Comparison of ENCODE assay signal across 9 cellular contexts in genomic region chr12:14769837-14770494, GRCh38. TPM values are rescaled to one million over a fixed set of nuclear protein-coding genes. Genes with fewer than 3 reads are reported as not detected.
A peak's percentile ranks its signal among the peaks of the same experiment; 100 is the strongest.
DNase-seq lines count a peak whose midpoint lies in the region; ATAC-seq, FAIRE-seq and TF ChIP-seq lines count a peak whose summit lies in the region.
"Had no signal": no experiment of that assay in that cellular context is flagged by ENCODE, and none has a peak within 500 bp of the region (broad histone marks: within the 10 kb centered on the region; RNA-seq: fewer than 3 reads in every experiment).

No MANE protein-coding gene starts in this region.

- peak overlapping the region; percentile 85 for H3K4me3 ChIP-seq in coronary artery
- H3K4me3 ChIP-seq in HepG2 (replicated peaks in 1 of 3; ENCODE audit: insufficient read depth in 1 of 3, low read depth in 2 of 3, low read length in 3 of 3), result peak overlapping the region; percentile 70 to 92 (median 79)

- intact Hi-C loops in HepG2 (cut with micrococcal nuclease; ENCODE audit: unreplicated experiment), result loop anchor here (2.0 to 10.0 kb wide), 2 partner anchors 73 to 1115 kb away; partner anchors contain the start of genes ART4 and STRAP

- CTCF ChIA-PET in HepG2 (lab: Yijun Ruan, JAX; ENCODE audit: low intra/inter-chr PET ratio, low total read pairs), result interaction anchor here (1.0 to 2.4 kb wide), 2 partner anchors 13 to 226 kb away, joined by 3 to 7 read pairs; no protein-coding TSS in a partner anchor

- H4K20me1 ChIP-seq in HepG2 (ENCODE audit: insufficient read depth, low read length), result peaks cover 3% of the 10 kb centered on the region; the same call in 1 of the 2 replicates

- BruUV-seq in HepG2 (replicated peaks; lab: Mats Ljungman, UMichigan), result no TSS peak

- peak overlapping the region; percentile 86 for H3K9ac ChIP-seq in HepG2 (ENCODE audit: insufficient read depth, low read depth, low read length)

- peak overlapping the region; percentile 83 for H3K4me2 ChIP-seq in HepG2 (ENCODE audit: low read depth, low read length)

- TF ChIP-seq RAD21 in HepG2 (CRISPR knock-in tag; IDR thresholded peaks at IDR 0.05), result peak; percentile 60

- TF ChIP-seq CTCF in AG09319 (IDR thresholded peaks at IDR 0.05; ENCODE audit: low read depth, low read length), result peak; percentile 73
- peak; percentile 80 for TF ChIP-seq CTCF in coronary artery (IDR thresholded peaks at IDR 0.05)
- TF ChIP-seq CTCF in HepG2 (CRISPR knock-in tag; IDR thresholded peaks at IDR 0.05), result peak; percentile 87

- peaks cover 29% of the 10 kb centered on the region for H3K4me1 ChIP-seq in HepG2 (ENCODE audit: insufficient read depth, low read length)

- TF ChIP-seq EP300 in HepG2 (IDR thresholded peaks at IDR 0.05; ENCODE audit: low read depth in 2 of 2, low read length in 2 of 2), result no peak
- no peak for TF ChIP-seq EP300 in HepG2 (CRISPR knock-in tag; IDR thresholded peaks at IDR 0.05; ENCODE audit: borderline replicate concordance)

- TF ChIP-seq POLR2A in HepG2 (IDR thresholded peaks at IDR 0.05; ENCODE audit: insufficient read depth in 1 of 2, low read depth in 2 of 2, low read length in 2 of 2), result peak; percentile 77 to 78

- no peaks in the 10 kb centered on the region for H3K36me3 ChIP-seq in HepG2 (replicated peaks in 1 of 2; ENCODE audit: control insufficient read depth in 1 of 2, insufficient read depth in 2 of 2, low read length in 2 of 2)

- FAIRE-seq in HepG2 (lab: Jason Lieb, UNC), result peak; percentile 39

- DNase-seq in AG09319 (ENCODE audit: extremely low read depth, low read depth), result no peak
- peak; percentile 69 for DNase-seq in NCI-H2227 (lab: John Stamatoyannopoulos, UW; ENCODE audit: unreplicated experiment)
- peak; percentile 80 to 84 for DNase-seq in activated CD4-positive, alpha-beta T cell treated with anti-CD3 and anti-CD28 coated beads for 4 hours
- peak; percentile 90 for DNase-seq in coronary artery (ENCODE audit: low spot score)
- peak; percentile 83 for DNase-seq in HepG2 (ENCODE audit: low spot score)
- DNase-seq in stimulated activated CD4-positive, alpha-beta T cell treated with anti-CD3 and anti-CD28 coated beads, Interleukin-4, amount 100 ng/mL, for 1 hour, result peak; percentile 89

- H3K27me3 ChIP-seq in HepG2 (ENCODE audit: control insufficient read depth in 1 of 2, insufficient read depth in 2 of 2, low read length in 2 of 2), result no peaks in the 10 kb centered on the region; a peak in 1 of 5 replicates

- peaks cover 31% of the 10 kb centered on the region for H3K79me2 ChIP-seq in HepG2 (ENCODE audit: insufficient read depth, low read length)

- POLR2A ChIA-PET in HepG2 (lab: Yijun Ruan, JAX), result interaction anchor here (0.9 to 3.1 kb wide), 11 partner anchors 11 to 1141 kb away, joined by 3 to 71 read pairs (median 6); partner anchors contain the start of genes ART4, C12orf60, DERA and WBP11

- peak; percentile 37 for ATAC-seq in GM18868 (IDR thresholded peaks at IDR 0.05; ENCODE audit: unreplicated experiment)
- ATAC-seq in HG03103 (IDR thresholded peaks at IDR 0.05; ENCODE audit: low read depth, unreplicated experiment), result peak; percentile 26
- peak; percentile 75 for ATAC-seq in HepG2

- H3K27ac ChIP-seq in coronary artery, result peak overlapping the region; percentile 95 to 96
- peak overlapping the region; percentile 95 for H3K27ac ChIP-seq in HepG2 (ENCODE audit: extremely low read length, insufficient read depth, low read length)

- no peak overlapping the region for H2AFZ ChIP-seq in HepG2 (ENCODE audit: low read length)

- in situ Hi-C loops in HepG2 (cut with HindIII; ENCODE audit: extremely low pct_ligation_motif_present, low pct_unique_long_range_greater_than_20kb), result no loop called here

- 1% methylated on average over 14 of the region's 45 CpGs for WGBS in HepG2 (ENCODE audit: low lambda C conversion rate)

- H3K9me3 ChIP-seq in HepG2 (ENCODE audit: low read length), result no peaks in the 10 kb centered on the region

TF ChIP-seq in HepG2, 621 proteins besides CTCF, POLR2A, EP300 and RAD21 (continues in another document):
- TF ChIP-seq ZFX (CRISPR knock-in tag; IDR thresholded peaks at IDR 0.05; ENCODE audit: low read depth) (peak; percentile 80), ZBTB42 (CRISPR knock-in tag; IDR thresholded peaks at IDR 0.05) (no peak), PHF5A (CRISPR knock-in tag; IDR thresholded peaks at IDR 0.05; ENCODE audit: low read depth, unreplicated experiment) (no peak), POLR2G (IDR thresholded peaks at IDR 0.05; ENCODE audit: low read depth, low read length) (peak; percentile 75), ZNF350 (CRISPR knock-in tag; IDR thresholded peaks at IDR 0.05; ENCODE audit: borderline replicate concordance, low read depth) (peak; percentile 77)

RNA-seq across cellular contexts. Expression of gene WBP11, which starts 33.3 kb away (rescaled TPM):
- 31.0 and 44.4 TPM in 2 replicates for total RNA-seq in HepG2 (2016; rRNA removed; fragmentation: Illumina TruSeq; extraction: Trizol)
- 6.5 and 7.2 TPM in 2 replicates for total RNA-seq in HepG2 (2016; cell fraction: cytosol; rRNA removed; fragmentation: Illumina TruSeq; extraction: Trizol; ENCODE audit: low read depth)
- 30.6 and 36.1 TPM in 2 replicates for total RNA-seq in HepG2 (2016; cell fraction: insoluble cytoplasmic fraction; rRNA removed; fragmentation: Illumina TruSeq; extraction: Trizol)
- 24.9 and 28.2 TPM in 2 replicates for total RNA-seq in HepG2 (2016; cell fraction: membrane; rRNA removed; fragmentation: Illumina TruSeq; extraction: Trizol)
- 27.7 and 30.7 TPM in 2 replicates for total RNA-seq in HepG2 (2016; cell fraction: nucleus; rRNA removed; fragmentation: Illumina TruSeq; extraction: Trizol)
- polyA plus RNA-seq in HepG2 (2011; rRNA removed), result 6.6 and 7.6 TPM in 2 replicates
- 3.2 and 3.3 TPM in 2 replicates for polyA plus RNA-seq in HepG2 (2011; cell fraction: cytosol; rRNA removed)
- polyA plus RNA-seq in HepG2 (2011; cell fraction: nucleus; rRNA removed), result 5.2 and 5.6 TPM in 2 replicates
- 17.5 and 40.2 TPM in 2 replicates for polyA plus RNA-seq in HepG2 (2012)
- 10.8 and 13.6 TPM in 2 replicates for polyA plus RNA-seq in HepG2 (2016; cell fraction: cytosol; fragmentation: Illumina TruSeq; extraction: Trizol; ENCODE audit: low read depth)
- 52.7 and 58.9 TPM in 2 replicates for polyA plus RNA-seq in HepG2 (2016; cell fraction: insoluble cytoplasmic fraction; fragmentation: Illumina TruSeq; extraction: Trizol; ENCODE audit: low read depth)
- 25.3 and 27.1 TPM in 2 replicates for polyA plus RNA-seq in HepG2 (2016; cell fraction: membrane; fragmentation: Illumina TruSeq; extraction: Trizol; ENCODE audit: low read depth)
- 39.7 and 45.9 TPM in 2 replicates for polyA plus RNA-seq in HepG2 (2016; cell fraction: nucleus; fragmentation: Illumina TruSeq; extraction: Trizol; ENCODE audit: insufficient read depth, low read depth)
- polyA minus RNA-seq in HepG2 (2011; rRNA and poly(A)+ RNA removed; ENCODE audit: low replicate concordance), result 4.2 and 9.5 TPM in 2 replicates
- 9.1 and 10.0 TPM in 2 replicates for polyA minus RNA-seq in HepG2 (2011; cell fraction: cytosol; rRNA and poly(A)+ RNA removed)
- 26.1 and 28.3 TPM in 2 replicates for polyA minus RNA-seq in HepG2 (2011; cell fraction: nucleus; rRNA and poly(A)+ RNA removed)

RNA-seq across cellular contexts. Expression of gene C12orf60, which starts 33.5 kb away (rescaled TPM):
- total RNA-seq in HepG2 (2016; rRNA removed; fragmentation: Illumina TruSeq; extraction: Trizol), result 1.4 and 2.3 TPM in 2 replicates
- total RNA-seq in HepG2 (2016; cell fraction: cytosol; rRNA removed; fragmentation: Illumina TruSeq; extraction: Trizol; ENCODE audit: low read depth), result 0.20 and 0.35 TPM in 2 replicates
- total RNA-seq in HepG2 (2016; cell fraction: insoluble cytoplasmic fraction; rRNA removed; fragmentation: Illumina TruSeq; extraction: Trizol), result 1.1 and 1.5 TPM in 2 replicates
- total RNA-seq in HepG2 (2016; cell fraction: membrane; rRNA removed; fragmentation: Illumina TruSeq; extraction: Trizol), result 0.96 and 1.1 TPM in 2 replicates
- total RNA-seq in HepG2 (2016; cell fraction: nucleus; rRNA removed; fragmentation: Illumina TruSeq; extraction: Trizol), result 1.1 and 1.5 TPM in 2 replicates
- 0.55 and 0.69 TPM in 2 replicates for polyA plus RNA-seq in HepG2 (2011; rRNA removed)
- polyA plus RNA-seq in HepG2 (2011; cell fraction: cytosol; rRNA removed), result 0.48 and 0.67 TPM in 2 replicates
- 0.16 and 0.23 TPM in 2 replicates for polyA plus RNA-seq in HepG2 (2011; cell fraction: nucleus; rRNA removed)
- 1.2 and 1.5 TPM in 2 replicates for polyA plus RNA-seq in HepG2 (2012)
- polyA plus RNA-seq in HepG2 (2016; cell fraction: cytosol; fragmentation: Illumina TruSeq; extraction: Trizol; ENCODE audit: low read depth), result 0.35 and 0.53 TPM in 2 replicates
- 1.7 and 2.0 TPM in 2 replicates for polyA plus RNA-seq in HepG2 (2016; cell fraction: insoluble cytoplasmic fraction; fragmentation: Illumina TruSeq; extraction: Trizol; ENCODE audit: low read depth)
- 0.50 and 0.56 TPM in 2 replicates for polyA plus RNA-seq in HepG2 (2016; cell fraction: membrane; fragmentation: Illumina TruSeq; extraction: Trizol; ENCODE audit: low read depth)
- polyA plus RNA-seq in HepG2 (2016; cell fraction: nucleus; fragmentation: Illumina TruSeq; extraction: Trizol; ENCODE audit: insufficient read depth, low read depth), result 1.4 and 1.8 TPM in 2 replicates
- 0.33 and 0.72 TPM in 2 replicates for polyA minus RNA-seq in HepG2 (2011; rRNA and poly(A)+ RNA removed; ENCODE audit: low replicate concordance)
- 0.49 and 0.53 TPM in 2 replicates for polyA minus RNA-seq in HepG2 (2011; cell fraction: cytosol; rRNA and poly(A)+ RNA removed)
- polyA minus RNA-seq in HepG2 (2011; cell fraction: nucleus; rRNA and poly(A)+ RNA removed), result 0.37 and 0.52 TPM in 2 replicates

RNA-seq across cellular contexts. Expression of gene SMCO3, which starts 44.0 kb away (rescaled TPM):
- 0.11 and 0.42 TPM in 2 replicates for total RNA-seq in HepG2 (2016; rRNA removed; fragmentation: Illumina TruSeq; extraction: Trizol)
- total RNA-seq in HepG2 (2016; cell fraction: cytosol; rRNA removed; fragmentation: Illumina TruSeq; extraction: Trizol; ENCODE audit: low read depth), result not detected in 2 replicates
- total RNA-seq in HepG2 (2016; cell fraction: insoluble cytoplasmic fraction; rRNA removed; fragmentation: Illumina TruSeq; extraction: Trizol), result 0.25 and 0.30 TPM in 2 replicates
- 0.09 TPM in 1 of 2 replicates, not detected in the other for total RNA-seq in HepG2 (2016; cell fraction: membrane; rRNA removed; fragmentation: Illumina TruSeq; extraction: Trizol)
- 0.65 and 0.78 TPM in 2 replicates for total RNA-seq in HepG2 (2016; cell fraction: nucleus; rRNA removed; fragmentation: Illumina TruSeq; extraction: Trizol)
- 0.14 and 0.29 TPM in 2 replicates for polyA plus RNA-seq in HepG2 (2011; rRNA removed)
- polyA plus RNA-seq in HepG2 (2011; cell fraction: cytosol; rRNA removed), result 0.07 and 0.18 TPM in 2 replicates
- 0.10 and 0.26 TPM in 2 replicates for polyA plus RNA-seq in HepG2 (2011; cell fraction: nucleus; rRNA removed)
- polyA plus RNA-seq in HepG2 (2012), result 0.31 and 0.62 TPM in 2 replicates
- polyA plus RNA-seq in HepG2 (2016; cell fraction: cytosol; fragmentation: Illumina TruSeq; extraction: Trizol; ENCODE audit: low read depth), result 0.05 TPM in 1 of 2 replicates, not detected in the other
- 0.11 and 0.22 TPM in 2 replicates for polyA plus RNA-seq in HepG2 (2016; cell fraction: insoluble cytoplasmic fraction; fragmentation: Illumina TruSeq; extraction: Trizol; ENCODE audit: low read depth)
- not detected in 2 replicates for polyA plus RNA-seq in HepG2 (2016; cell fraction: membrane; fragmentation: Illumina TruSeq; extraction: Trizol; ENCODE audit: low read depth)
- 0.64 and 0.79 TPM in 2 replicates for polyA plus RNA-seq in HepG2 (2016; cell fraction: nucleus; fragmentation: Illumina TruSeq; extraction: Trizol; ENCODE audit: insufficient read depth, low read depth)
- polyA minus RNA-seq in HepG2 (2011; rRNA and poly(A)+ RNA removed; ENCODE audit: low replicate concordance), result not detected in 2 replicates
- polyA minus RNA-seq in HepG2 (2011; cell fraction: cytosol; rRNA and poly(A)+ RNA removed), result 0.30 TPM in 1 of 2 replicates, not detected in the other
- 1.6 and 2.1 TPM in 2 replicates for polyA minus RNA-seq in HepG2 (2011; cell fraction: nucleus; rRNA and poly(A)+ RNA removed)
- total RNA-seq: T-helper 1 cell treated with Interleukin-12 subunit alpha and Interleukin-12 subunit beta and Interleukin-4 antibody, amounts not matched to agents 30 ng/mL and 1 ng/mL, for 36 hours had no signal
